In genomic region chrX:129976441-129976840, GRCh38 we compare ENCODE assay signal across 21 cellular contexts.
"Had no signal": no experiment of that assay in that cellular context is flagged by ENCODE, and none has a peak within 500 bp of the region (broad histone marks: within the 10 kb centered on the region; RNA-seq: fewer than 3 reads in every experiment).

No MANE protein-coding gene starts in this region.

- DNase-seq: dorsolateral prefrontal cortex; effector CD4-positive, alpha-beta T cell; gastrocnemius medialis; head of caudate nucleus; left ventricle myocardium superior; lower lobe of right lung; natural killer cell; occipital lobe; ovary; posterior cingulate gyrus; psoas muscle; right cardiac atrium; sigmoid colon; stimulated activated CD4-positive, alpha-beta T cell treated with anti-CD3 and anti-CD28 coated beads, Interleukin-2, amount 100 ng/mL, for 24 hours; stimulated activated CD4-positive, alpha-beta T cell treated with anti-CD3 and anti-CD28 coated beads, Interleukin-4, amount 100 ng/mL, for 24 hours; stimulated activated naive CD4-positive, alpha-beta T cell treated with Interleukin-2 at 50 U/mL for 16 hours; substantia nigra; testis; tibial artery had no signal

- ATAC-seq: gastrocnemius medialis; left ventricle myocardium superior; lower lobe of right lung; natural killer cell; psoas muscle; right cardiac atrium; stimulated activated effector memory CD8-positive, alpha-beta T cell treated with anti-CD3 and anti-CD28 coated beads, Interleukin-12 subunit alpha, Interleukin-12 subunit beta, amount 100 ng/mL, for 72 hours had no signal

- H3K4me3 ChIP-seq: dorsolateral prefrontal cortex, gastrocnemius medialis, lower lobe of right lung, ovary, psoas muscle, sigmoid colon, testis, tibial artery had no signal

- H3K36me3 ChIP-seq: gastrocnemius medialis, lower lobe of right lung, ovary, sigmoid colon, tibial artery had no signal

- H3K9me3 ChIP-seq: gastrocnemius medialis, lower lobe of right lung, ovary, psoas muscle, sigmoid colon, testis, tibial artery had no signal

- H3K27ac ChIP-seq: dorsolateral prefrontal cortex, gastrocnemius medialis, lower lobe of right lung, ovary, psoas muscle, sigmoid colon, testis, tibial artery had no signal

- H3K27me3 ChIP-seq: gastrocnemius medialis, ovary, sigmoid colon, testis, tibial artery had no signal

- FAIRE-seq: keratinocyte had no signal

- H3K4me1 ChIP-seq: lower lobe of right lung, psoas muscle, sigmoid colon, testis had no signal
